19 cellular contexts compared by ENCODE assay signal in genomic region chr5:16757989-16758501, GRCh38.
DNase-seq lines count a peak whose midpoint lies in the region; ATAC-seq and TF ChIP-seq lines count a peak whose summit lies in the region.
"Had no signal": no experiment of that assay in that cellular context is flagged by ENCODE, and none has a peak within 500 bp of the region (broad histone marks: within the 10 kb centered on the region; RNA-seq: fewer than 3 reads in every experiment).

No MANE protein-coding gene starts in this region.

- peak overlapping the region; percentile 45; the same call in 1 of the 2 replicates for H2AFZ ChIP-seq in DND-41 (ENCODE audit: low read depth, low read length)
- H2AFZ ChIP-seq: PC-9 had no signal

- H3K79me2 ChIP-seq in DND-41 (ENCODE audit: insufficient read depth, low read length): no peaks in the 10 kb centered on the region

- H3K9me3 Mint-ChIP-seq in progenitor cell of endocrine pancreas (ENCODE audit: low read depth): no peaks in the 10 kb centered on the region

- DNase-seq in DND-41 (no peak), T-helper 17 cell (no peak), left lobe of liver (ENCODE audit: low spot score) (no peak), progenitor cell of endocrine pancreas (ENCODE audit: low spot score, unreplicated experiment) (no peak), caudate nucleus (lab: John Stamatoyannopoulos, UW) (no peak), LoVo (ENCODE audit: low spot score) (no peak), inferior parietal cortex (ENCODE audit: extremely low spot score) (no peak)
- DNase-seq: C1 segment of cervical spinal cord, H7, MV-4-11, NCI-H1417, NCI-H187 treated with DMSO at 0.1 percent for 48 hours, NCI-H446 treated with DMSO at 0.1 percent for 48 hours, NCI-H748 treated with DMSO at 0.1 percent for 48 hours, PC-9 had no signal

- H3K27ac ChIP-seq in DND-41 (ENCODE audit: low read length): no peak overlapping the region
- no peak overlapping the region for H3K27ac ChIP-seq in caudate nucleus (ENCODE audit: low read depth, low read length)
- H3K27ac ChIP-seq: A549, HL-60, PC-9, SJSA1 had no signal

- H3K27me3 Mint-ChIP-seq in T-helper 17 cell (no peaks in the 10 kb centered on the region), progenitor cell of endocrine pancreas (no peaks in the 10 kb centered on the region)

- H3K4me3 ChIP-seq in DND-41 (ENCODE audit: low read depth in 1 of 2, low read length in 2 of 2): no peak overlapping the region
- H3K4me3 ChIP-seq: A549, K562, PC-9, SJSA1 had no signal

- H3K9ac ChIP-seq in DND-41 (ENCODE audit: low read depth, low read length): no peak overlapping the region

- H3K27me3 ChIP-seq in DND-41 (ENCODE audit: insufficient read depth, low read length, poor library complexity): no peaks in the 10 kb centered on the region
- H3K27me3 ChIP-seq: SJSA1 had no signal

- ATAC-seq in DND-41 (ENCODE audit: insufficient read depth, low read depth): no peak
- no peak for ATAC-seq in T-helper 17 cell
- ATAC-seq in left lobe of liver: peak; percentile 44
- ATAC-seq: K562 had no signal

- H3K4me1 Mint-ChIP-seq in T-helper 17 cell (peaks cover 3% of the 10 kb centered on the region), progenitor cell of endocrine pancreas (ENCODE audit: low read depth) (peaks cover 10% of the 10 kb centered on the region)

- H3K4me3 Mint-ChIP-seq in T-helper 17 cell (no peak overlapping the region), progenitor cell of endocrine pancreas (ENCODE audit: low read depth) (no peak overlapping the region)

- no peaks in the 10 kb centered on the region for H3K36me3 Mint-ChIP-seq in T-helper 17 cell (ENCODE audit: low read depth)
- peaks cover 28% of the 10 kb centered on the region for H3K36me3 Mint-ChIP-seq in progenitor cell of endocrine pancreas (ENCODE audit: insufficient read depth)

- no peaks in the 10 kb centered on the region for H3K36me3 ChIP-seq in DND-41 (ENCODE audit: insufficient read depth, low read length)

- H4K20me1 ChIP-seq in DND-41 (ENCODE audit: insufficient read depth, low read length): no peaks in the 10 kb centered on the region

- TF ChIP-seq CTCF in DND-41 (IDR thresholded peaks at IDR 0.05; ENCODE audit: borderline replicate concordance, extremely low read depth, low read length, poor library complexity, severe bottlenecking): no peak
- TF ChIP-seq CTCF in progenitor cell of endocrine pancreas (IDR thresholded peaks at IDR 0.05; ENCODE audit: unreplicated experiment): no peak

- peak overlapping the region; percentile 32 for H3K27ac Mint-ChIP-seq in T-helper 17 cell
- H3K27ac Mint-ChIP-seq in progenitor cell of endocrine pancreas: peak overlapping the region; percentile 84

- peaks cover 10% of the 10 kb centered on the region for H3K4me1 ChIP-seq in DND-41 (ENCODE audit: insufficient read depth, low read length)
- H3K4me1 ChIP-seq: A549, SJSA1 had no signal

- no peak overlapping the region for H3K4me2 ChIP-seq in DND-41 (ENCODE audit: insufficient read depth, low read length)
- H3K4me2 ChIP-seq: A549, PC-9 had no signal

- no peaks in the 10 kb centered on the region for H3K9me3 ChIP-seq in DND-41 (ENCODE audit: insufficient read depth, low read length, severe bottlenecking)
- no peaks in the 10 kb centered on the region for H3K9me3 ChIP-seq in T-helper 17 cell (ENCODE audit: control insufficient read depth, low read length, poor library complexity, severe bottlenecking)
- H3K9me3 ChIP-seq: A549, SJSA1 had no signal
